In genomic region chr12:111699962-111700361, GRCh38 we compare ENCODE assay signal across 27 cellular contexts.
"Had no signal": no experiment of that assay in that cellular context is flagged by ENCODE, and none has a peak within 500 bp of the region (broad histone marks: within the 10 kb centered on the region; RNA-seq: fewer than 3 reads in every experiment).

No MANE protein-coding gene starts in this region.

- H3K4me3 ChIP-seq: stomach, suprapubic skin, testis, thoracic aorta, thyroid gland, tibial artery, tibial nerve, transverse colon, upper lobe of left lung, upper lobe of right lung, uterus, vagina had no signal

- H3K27me3 ChIP-seq: stomach, suprapubic skin, testis, thyroid gland, tibial artery, tibial nerve, transverse colon, upper lobe of left lung, upper lobe of right lung, uterus, vagina had no signal

- H3K9me3 ChIP-seq: stomach, suprapubic skin, testis, thoracic aorta, thyroid gland, tibial artery, tibial nerve, transverse colon, upper lobe of left lung, upper lobe of right lung, uterus, vagina had no signal

- H3K4me1 ChIP-seq: stomach, suprapubic skin, testis, thyroid gland, tibial artery, tibial nerve, transverse colon, upper lobe of left lung, upper lobe of right lung, uterus, vagina had no signal

- H3K36me3 ChIP-seq: uterus had no signal

- DNase-seq: stimulated activated CD4-positive, alpha-beta T cell treated with anti-CD3 and anti-CD28 coated beads, Interleukin-2, amount 100 ng/mL, for 48 hours; stimulated activated CD4-positive, alpha-beta T cell treated with anti-CD3 and anti-CD28 coated beads, Interleukin-4, amount 100 ng/mL, for 1 hour; stimulated activated CD4-positive, alpha-beta T cell treated with anti-CD3 and anti-CD28 coated beads, Interleukin-4, amount 100 ng/mL, for 24 hours; stimulated activated CD4-positive, alpha-beta T cell treated with anti-CD3 and anti-CD28 coated beads, Interleukin-4, amount 100 ng/mL, for 4 hours; stimulated activated CD8-positive, alpha-beta memory T cell treated with anti-CD3 and anti-CD28 coated beads, Interleukin-4, amount 100 ng/mL, for 48 hours; stimulated activated naive B cell treated with anti-CD40 and anti-IgM and Interleukin-4, amounts not matched to agents 10 μg/mL and 1 μg/mL and 100 μg/mL, for 72 hours; stimulated activated naive CD4-positive, alpha-beta T cell; stimulated activated naive CD4-positive, alpha-beta T cell treated with Interleukin-2 at 50 U/mL for 16 hours; stimulated activated naive CD8-positive, alpha-beta T cell treated with anti-CD3 and anti-CD28 coated beads, Interleukin-15, amount 100 ng/mL, for 72 hours; stimulated activated naive CD8-positive, alpha-beta T cell treated with anti-CD3 and anti-CD28 coated beads, Interleukin-15, Interleukin-2, amounts not matched to agents 100 U/mL and 50 U/mL, for 24 hours; stomach; substantia nigra; testis; thyroid gland; tibial artery; transverse colon; trophoblast cell; upper lobe of left lung; upper lobe of right lung; uterus had no signal

- FAIRE-seq: urothelium cell line had no signal

- H3K27ac ChIP-seq: stomach, suprapubic skin, testis, thoracic aorta, thyroid gland, tibial artery, tibial nerve, transverse colon, upper lobe of left lung, upper lobe of right lung, uterus, vagina had no signal

- ATAC-seq: stimulated activated effector memory CD8-positive, alpha-beta T cell treated with anti-CD3 and anti-CD28 coated beads, Interleukin-12 subunit alpha, Interleukin-12 subunit beta, amount 100 ng/mL, for 72 hours; stimulated activated memory B cell treated with anti-CD40 and anti-IgM and Interleukin-4, amounts not matched to agents 10 μg/mL and 1 μg/mL and 100 μg/mL, for 72 hours; stimulated activated naive B cell treated with anti-CD40 and anti-IgM and Interleukin-4, amounts not matched to agents 10 μg/mL and 1 μg/mL and 100 μg/mL, for 72 hours; stimulated activated naive CD8-positive, alpha-beta T cell treated with anti-CD3 and anti-CD28 coated beads, Interleukin-15, amount 100 ng/mL, for 72 hours; stimulated activated naive CD8-positive, alpha-beta T cell treated with anti-CD3 and anti-CD28 coated beads, Interleukin-15, Interleukin-2, amounts not matched to agents 100 U/mL and 50 U/mL, for 24 hours; upper lobe of right lung had no signal
